Comparison of ENCODE assay signal across 8 cellular contexts in the genomic region with DNA sequence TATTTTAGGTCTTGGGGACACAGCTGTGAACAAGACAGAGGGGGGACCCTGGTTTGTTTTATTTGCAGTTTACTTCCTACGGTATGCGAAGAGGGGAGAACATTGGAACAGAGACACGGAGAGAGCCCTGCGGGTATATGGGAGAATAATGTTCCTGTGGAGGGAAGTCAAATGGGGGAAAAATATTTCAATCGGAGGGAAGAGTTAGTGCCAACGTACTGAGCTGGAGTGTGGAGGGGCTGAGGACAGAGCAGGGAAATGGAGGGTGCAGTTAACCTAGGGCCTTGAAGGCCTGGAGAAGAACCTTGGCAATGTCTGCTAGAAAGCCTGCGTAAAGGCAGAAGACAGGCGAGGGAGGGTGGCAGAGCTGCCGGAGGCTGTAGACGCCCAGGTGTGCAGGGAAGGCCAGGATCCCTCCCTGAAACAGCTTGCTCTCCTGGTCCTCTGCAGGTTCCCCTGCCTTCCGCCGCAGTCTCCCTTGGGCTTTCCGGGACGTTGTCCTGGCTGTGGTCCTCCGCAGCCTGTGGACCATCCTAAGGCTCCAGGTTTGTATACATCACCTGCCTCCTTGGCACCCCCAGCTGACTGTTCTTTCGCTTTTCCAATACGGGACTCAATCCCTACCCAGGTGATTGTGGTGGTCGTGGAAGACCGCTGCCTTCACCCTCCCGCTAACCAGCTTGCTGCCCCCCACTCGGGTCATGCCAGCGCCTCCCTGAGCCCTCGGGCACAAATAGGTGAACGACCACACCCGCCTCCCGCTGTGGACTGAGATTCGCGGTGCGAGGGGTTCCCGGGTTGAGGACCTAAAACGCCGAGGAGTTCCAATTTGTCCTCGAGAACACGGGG. TPM values are rescaled to one million over a fixed set of nuclear protein-coding genes. Genes with fewer than 3 reads are reported as not detected.
DNase-seq lines count a peak whose midpoint lies in the region; ATAC-seq and TF ChIP-seq lines count a peak whose summit lies in the region.

No MANE protein-coding gene starts in this region.

- peak overlapping the region; percentile 98 to 99 for H3K27ac ChIP-seq in ascending aorta
- H3K27ac ChIP-seq in lower lobe of right lung, result peak overlapping the region; percentile 98
- H3K27ac ChIP-seq in vagina, result peak overlapping the region; percentile 95

- H3K27me3 ChIP-seq in ascending aorta (no peaks in the 10 kb centered on the region), lower lobe of right lung (ENCODE audit: low read depth) (no peaks in the 10 kb centered on the region), vagina (no peaks in the 10 kb centered on the region)

- ATAC-seq in GM18502 (IDR thresholded peaks at IDR 0.05; ENCODE audit: poor library complexity, unreplicated experiment) (peak; percentile 7), HG03039 (IDR thresholded peaks at IDR 0.05; ENCODE audit: unreplicated experiment) (peak; percentile 2), lower lobe of right lung (no peak), GM21367 (IDR thresholded peaks at IDR 0.05; ENCODE audit: unreplicated experiment) (no peak), HG03097 (IDR thresholded peaks at IDR 0.05; ENCODE audit: low FRiP score, unreplicated experiment) (no peak)

- peak overlapping the region; percentile 84 to 91 for H3K4me3 ChIP-seq in ascending aorta
- H3K4me3 ChIP-seq in lower lobe of right lung, result peak overlapping the region; percentile 79
- H3K4me3 ChIP-seq in vagina, result peak overlapping the region; percentile 77 to 98

- H3K9me3 ChIP-seq in ascending aorta (no peaks in the 10 kb centered on the region), lower lobe of right lung (no peaks in the 10 kb centered on the region), vagina (no peaks in the 10 kb centered on the region)

- H3K36me3 ChIP-seq in ascending aorta (peaks cover 16 to 17% of the 10 kb centered on the region in 2 donors), lower lobe of right lung (peaks cover 17% of the 10 kb centered on the region), vagina (peaks cover 0 to 16% of the 10 kb centered on the region in 2 donors)

- no peak for TF ChIP-seq POLR2A in vagina (IDR thresholded peaks at IDR 0.05)

- intact Hi-C loops in ascending aorta (cut with DNase I) (loop anchor here (1.0 to 10.0 kb wide), 5 partner anchors 16 to 891 kb away; a partner anchor contains a TSS), lower lobe of right lung (cut with DNase I) (no loop called here), vagina (cut with DNase I) (loop anchor here (10.0 kb wide), 1 partner anchor 411 kb away; no protein-coding TSS in a partner anchor)

- TF ChIP-seq CTCF in ascending aorta (IDR thresholded peaks at IDR 0.05) (no peak), lower lobe of right lung (IDR thresholded peaks at IDR 0.05) (no peak), vagina (IDR thresholded peaks at IDR 0.05) (no peak)

- DNase-seq in ascending aorta (ENCODE audit: low spot score in 2 of 2) (no peak), lower lobe of right lung (no peak), vagina (ENCODE audit: extremely low spot score in 2 of 2) (no peak), NCI-H1417 treated with DMSO at 0.1 percent for 48 hours (lab: John Stamatoyannopoulos, UW) (no peak)

- H3K4me1 ChIP-seq in ascending aorta, result peaks cover 37 to 60% of the 10 kb centered on the region in 2 donors
- H3K4me1 ChIP-seq in lower lobe of right lung, result peaks cover 72% of the 10 kb centered on the region
- H3K4me1 ChIP-seq in vagina, result peaks cover 80% of the 10 kb centered on the region

RNA-seq across cellular contexts. Expression of a gene that starts 1.9 kb away (rescaled TPM):
- total RNA-seq in ascending aorta (2,870 TPM), lower lobe of right lung (1,202 TPM), vagina (3,043 TPM)

RNA-seq across cellular contexts. Expression of a gene that starts 15.3 kb away (rescaled TPM):
- total RNA-seq in ascending aorta (21.2 TPM), lower lobe of right lung (20.8 TPM), vagina (17.2 TPM)

RNA-seq across cellular contexts. Expression of a gene that starts 22.6 kb away (rescaled TPM):
- 105 TPM for total RNA-seq in ascending aorta
- total RNA-seq in lower lobe of right lung, result 29.1 TPM
- 7.9 TPM for total RNA-seq in vagina

RNA-seq across cellular contexts. Expression of a gene that starts 40.7 kb away (rescaled TPM):
- total RNA-seq in ascending aorta, result 6.1 TPM
- 4.3 TPM for total RNA-seq in lower lobe of right lung
- 21.6 TPM for total RNA-seq in vagina

Comparison
In these comparisons a context has a peak if more than half of its experiments do, and no peak if none do; other contexts are left out.
1. ATAC-seq: peak in GM18502 (single experiment) and HG03039 (single experiment); none in lower lobe of right lung (0 of 2), GM21367 (single experiment) and HG03097 (single experiment).
2. Peak in every context shown above with its lines, with median percentiles within 50 percentile points of each other: H3K27ac ChIP-seq and H3K4me3 ChIP-seq.